ENCODE assay signal across 14 cellular contexts in the genomic region with DNA sequence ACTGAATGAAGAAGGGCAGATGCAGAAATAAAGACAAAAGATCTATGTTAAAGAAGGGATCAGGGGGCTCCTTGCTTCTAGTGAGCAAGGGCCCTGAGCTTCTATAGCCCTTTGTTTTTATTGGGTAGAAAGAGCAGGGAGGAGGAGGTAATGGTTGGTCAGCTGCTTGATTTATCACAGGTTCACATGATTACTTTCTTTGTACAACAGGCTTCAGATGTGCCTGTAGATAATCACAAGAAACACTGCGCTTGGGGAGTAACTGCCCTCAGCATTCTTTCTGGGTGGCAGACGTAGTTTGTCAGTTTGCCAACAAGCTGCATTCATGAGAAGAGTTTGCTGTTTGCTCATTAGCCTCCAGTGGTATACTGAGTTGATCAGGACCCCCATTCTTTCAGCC.
"Had no signal": no experiment of that assay in that cellular context is flagged by ENCODE, and none has a peak within 500 bp of the region (broad histone marks: within the 10 kb centered on the region; RNA-seq: fewer than 3 reads in every experiment).

No MANE protein-coding gene starts in this region.

- ATAC-seq: activated CD4-positive, CD25-positive, alpha-beta regulatory T cell treated with anti-CD3 and anti-CD28 coated beads, Interleukin-2, amount 50 U/mL, for 24 hours; body of pancreas; esophagus mucosa; natural killer cell treated with Interleukin-12 subunit alpha and Interleukin-12 subunit beta and Interleukin-15 and Interleukin-18, amount 100 ng/mL, for 72 hours had no signal

- H3K9me3 ChIP-seq: body of pancreas had no signal

- H3K27ac ChIP-seq: body of pancreas had no signal

- H3K9me3 Mint-ChIP-seq: natural killer cell treated with Interleukin-12 subunit alpha and Interleukin-12 subunit beta and Interleukin-15 and Interleukin-18, amount 100 ng/mL, for 72 hours had no signal

- H3K4me3 Mint-ChIP-seq: immature natural killer cell; natural killer cell treated with Interleukin-12 subunit alpha and Interleukin-12 subunit beta and Interleukin-15 and Interleukin-18, amount 100 ng/mL, for 72 hours; T-helper 1 cell treated with Interleukin-12 subunit alpha and Interleukin-12 subunit beta and Interleukin-4 antibody, amounts not matched to agents 30 μg/mL and 1 μg/mL, for 36 hours had no signal

- H3K27me3 ChIP-seq: body of pancreas had no signal

- H3K4me3 ChIP-seq: body of pancreas had no signal

- DNase-seq: activated naive CD4-positive, alpha-beta T cell treated with anti-CD3 and anti-CD28 coated beads, Interleukin-2, amount 50 U/mL, for 16 hours; activated T-cell treated with anti-CD3 and anti-CD28 coated beads, Interleukin-2, amount 50 U/mL, for 1 hour; amniotic stem cell; body of pancreas; caudate nucleus; immature natural killer cell; nucleus accumbens; stimulated activated CD4-positive, alpha-beta T cell treated with anti-CD3 and anti-CD28 coated beads, Interleukin-12 subunit alpha, Interleukin-12 subunit beta, amount 100 ng/mL, for 4 hours; stimulated activated CD4-positive, alpha-beta T cell treated with anti-CD3 and anti-CD28 coated beads, Interleukin-2, amount 100 ng/mL, for 24 hours had no signal

- H3K36me3 Mint-ChIP-seq: natural killer cell treated with Interleukin-12 subunit alpha and Interleukin-12 subunit beta and Interleukin-15 and Interleukin-18, amount 100 ng/mL, for 72 hours had no signal

- H3K27ac Mint-ChIP-seq: immature natural killer cell; natural killer cell treated with Interleukin-12 subunit alpha and Interleukin-12 subunit beta and Interleukin-15 and Interleukin-18, amount 100 ng/mL, for 72 hours; progenitor cell of endocrine pancreas; T-helper 1 cell treated with Interleukin-12 subunit alpha and Interleukin-12 subunit beta and Interleukin-4 antibody, amounts not matched to agents 30 μg/mL and 1 μg/mL, for 36 hours had no signal
